In genomic region chr14:85686908-85687307, GRCh38 we compare ENCODE assay signal across 17 cellular contexts.
"Had no signal": no experiment of that assay in that cellular context is flagged by ENCODE, and none has a peak within 500 bp of the region (broad histone marks: within the 10 kb centered on the region; RNA-seq: fewer than 3 reads in every experiment).

No MANE protein-coding gene starts in this region.

- H3K4me1 ChIP-seq: esophagus muscularis mucosa, gastrocnemius medialis, testis, tibial nerve, upper lobe of right lung had no signal

- H3K36me3 ChIP-seq: esophagus muscularis mucosa, gastrocnemius medialis, tibial nerve, upper lobe of right lung had no signal

- H3K9me3 ChIP-seq: esophagus muscularis mucosa, gastrocnemius medialis, testis, tibial nerve, upper lobe of right lung had no signal

- H3K27ac ChIP-seq: epithelial cell of prostate, esophagus muscularis mucosa, gastrocnemius medialis, testis, tibial nerve, upper lobe of right lung had no signal

- H3K4me3 ChIP-seq: esophagus muscularis mucosa, gastrocnemius medialis, smooth muscle cell, testis, tibial nerve, upper lobe of right lung had no signal

- ATAC-seq: effector memory CD8-positive, alpha-beta T cell; left colon; naive thymus-derived CD4-positive, alpha-beta T cell; stimulated activated memory B cell treated with anti-CD40 and anti-IgM and Interleukin-4, amounts not matched to agents 10 μg/mL and 1 μg/mL and 100 μg/mL, for 72 hours; upper lobe of right lung had no signal

- DNase-seq: effector memory CD8-positive, alpha-beta T cell; gastrocnemius medialis; glutamatergic neuron; kidney; left colon; mammary epithelial cell; naive thymus-derived CD4-positive, alpha-beta T cell; nephron progenitor cell; stimulated activated CD4-positive, alpha-beta T cell treated with anti-CD3 and anti-CD28 coated beads, Interleukin-4, amount 100 ng/mL, for 1 hour; stimulated activated CD8-positive, alpha-beta memory T cell treated with anti-CD3 and anti-CD28 coated beads, Interleukin-4, amount 100 ng/mL, for 48 hours; testis; upper lobe of right lung had no signal

- H3K27me3 ChIP-seq: esophagus muscularis mucosa, gastrocnemius medialis, testis, tibial nerve, upper lobe of right lung had no signal
